Comparison of ENCODE assay signal across 22 cellular contexts in the genomic region with DNA sequence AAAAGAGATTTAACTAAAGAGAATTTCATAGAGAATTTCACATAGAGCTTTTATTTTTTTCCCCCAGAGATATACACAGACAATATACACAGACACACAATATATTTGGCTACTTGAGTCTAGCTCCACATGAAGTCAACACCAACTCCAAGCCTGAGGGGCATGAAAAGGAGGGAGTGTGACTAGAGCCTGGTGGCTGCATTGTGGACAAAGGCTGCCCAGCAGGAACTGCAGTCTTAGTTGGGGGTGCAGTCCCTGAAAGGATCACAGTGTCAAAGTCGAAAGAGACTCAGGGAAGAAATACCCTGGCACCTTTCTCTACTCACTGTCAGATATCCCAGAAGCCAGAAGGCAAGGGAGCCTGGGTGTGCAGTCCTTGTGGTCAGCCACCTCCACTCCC.
DNase-seq lines count a peak whose midpoint lies in the region; ATAC-seq, FAIRE-seq and TF ChIP-seq lines count a peak whose summit lies in the region.
"Had no signal": no experiment of that assay in that cellular context is flagged by ENCODE, and none has a peak within 500 bp of the region (broad histone marks: within the 10 kb centered on the region; RNA-seq: fewer than 3 reads in every experiment).

No MANE protein-coding gene starts in this region.

- BruUV-seq in PC-3 (replicated peaks; lab: Mats Ljungman, UMichigan): no TSS peak

- H3K27ac Mint-ChIP-seq in WTC11: no peak overlapping the region
- H3K27ac Mint-ChIP-seq: CD8-positive, alpha-beta T cell; IgD-negative memory B cell had no signal

- H3K9me2 ChIP-seq in PC-3 (replicated peaks; ENCODE audit: low read length): no peaks in the 10 kb centered on the region

- H4K91ac ChIP-seq in neuronal stem cell (ENCODE audit: low read depth, low read length, poor library complexity): no peak overlapping the region

- CTCF ChIA-PET in WTC11 (lab: Charles Lee) (no interaction called here), PC-3 (lab: Charles Lee) (no interaction called here)

- intact Hi-C loops in PC-3 (cut with micrococcal nuclease): no loop called here

- in situ Hi-C loops in KBM-7 (cut with MboI; ENCODE audit: low pct_unique_long_range_greater_than_20kb, low sequenced_read_pairs): no loop called here

- H3K4me1 ChIP-seq in neuronal stem cell (ENCODE audit: control insufficient read depth in 2 of 2, insufficient read depth in 1 of 2, low read depth in 1 of 2, low read length in 2 of 2) (peaks cover 4 to 8% of the 10 kb centered on the region in 2 donors), PC-3 (ENCODE audit: insufficient read depth, low read length) (no peaks in the 10 kb centered on the region)
- H3K4me1 ChIP-seq: BLaER1, HAP-1 had no signal

- H3K27me3 Mint-ChIP-seq in WTC11 (ENCODE audit: low read depth): no peaks in the 10 kb centered on the region

- H3K18ac ChIP-seq in neuronal stem cell (ENCODE audit: low read length): no peak overlapping the region

- H3K79me2 ChIP-seq in PC-3 (ENCODE audit: low read length): no peaks in the 10 kb centered on the region

- FAIRE-seq in GM19239 (lab: Jason Lieb, UNC): no peak
- FAIRE-seq: G401.6, GM12891, H1, HepG2 had no signal

- H2AFZ ChIP-seq in neuronal stem cell (ENCODE audit: low read length) (no peak overlapping the region), PC-3 (ENCODE audit: low read length) (no peak overlapping the region)

- ATAC-seq in WTC11 (peak; percentile 67), PC-3 (no peak)
- ATAC-seq: CD8-positive, alpha-beta T cell; HepG2 had no signal

- DNase-seq in ELF-1 (ENCODE audit: low read depth, low spot score) (peak; percentile 23), KBM-7 (peak; percentile 37), WTC11 (ENCODE audit: low spot score) (no peak), neuronal stem cell (ENCODE audit: low spot score) (no peak), GM19239 (ENCODE audit: insufficient read length, low spot score) (no peak), PC-3 (no peak)
- DNase-seq in NK-92 treated with Interleukin-12 subunit alpha and Interleukin-12 subunit beta, amount 100 ng/mL, for 24 hours (lab: John Stamatoyannopoulos, UW): no peak
- DNase-seq: 8988T; CD8-positive, alpha-beta T cell; COR-L47; DMS 273 treated with DMSO at 0.1 percent for 48 hours; DMS53; DND-41; EL had no signal

- no CpG with 5 or more reads among the region's 1 CpG for WGBS in neuronal stem cell (ENCODE audit: extremely low coverage in 2 of 2, insufficient read length in 2 of 2, insufficient replicate concordance in 1 of 2), 2 donors

- H3K9me3 ChIP-seq in neuronal stem cell (replicated peaks in 1 of 2; ENCODE audit: control insufficient read depth in 2 of 2, insufficient read depth in 1 of 2, low read depth in 1 of 2, low read length in 2 of 2) (peaks cover 2 to 5% of the 10 kb centered on the region in 2 donors), PC-3 (ENCODE audit: low read length) (no peaks in the 10 kb centered on the region)
- H3K9me3 ChIP-seq: HAP-1 had no signal

- no peak overlapping the region for H3K4me3 ChIP-seq in neuronal stem cell (ENCODE audit: low read length in 2 of 2)
- no peak overlapping the region for H3K4me3 ChIP-seq in PC-3 (ENCODE audit: low read length)
- H3K4me3 ChIP-seq: BLaER1, HAP-1 had no signal

- no peak overlapping the region for H2BK12ac ChIP-seq in neuronal stem cell (ENCODE audit: low read length)

- no peak overlapping the region for H3K23ac ChIP-seq in neuronal stem cell (ENCODE audit: low read depth, low read length, poor library complexity)

- no peaks in the 10 kb centered on the region for H3F3A ChIP-seq in PC-3 (ENCODE audit: low read length, unreplicated experiment)

- H3K9ac ChIP-seq in neuronal stem cell (ENCODE audit: low read depth, low read length, poor library complexity) (no peak overlapping the region), PC-3 (ENCODE audit: low read length) (no peak overlapping the region)
- H3K9ac ChIP-seq: BLaER1 had no signal

- H3K27me3 ChIP-seq in neuronal stem cell (ENCODE audit: control insufficient read depth in 3 of 3, insufficient read depth in 3 of 3, low read depth in 1 of 3, low read length in 3 of 3) (no peaks in the 10 kb centered on the region), PC-3 (ENCODE audit: low read length) (no peaks in the 10 kb centered on the region)
- H3K27me3 ChIP-seq: BLaER1 had no signal

- H3K27ac ChIP-seq in neuronal stem cell (replicated peaks; ENCODE audit: low read length) (no peak overlapping the region), PC-3 (ENCODE audit: low read length) (no peak overlapping the region)
- H3K27ac ChIP-seq: BLaER1 had no signal

- H3K36me3 Mint-ChIP-seq in WTC11: peaks cover 9% of the 10 kb centered on the region
- H3K36me3 Mint-ChIP-seq: CD14-positive monocyte; CD8-positive, alpha-beta T cell; IgD-negative memory B cell had no signal

- H3K36me3 ChIP-seq in neuronal stem cell (replicated peaks in 1 of 2; ENCODE audit: control insufficient read depth in 2 of 2, insufficient read depth in 2 of 2, low read length in 2 of 2) (no peaks in the 10 kb centered on the region), PC-3 (ENCODE audit: low read depth, low read length) (no peaks in the 10 kb centered on the region)
- H3K36me3 ChIP-seq: BLaER1, HAP-1 had no signal

- H3K4me2 ChIP-seq in neuronal stem cell (ENCODE audit: insufficient read depth, low read length, poor library complexity, severe bottlenecking): no peak overlapping the region
- no peak overlapping the region for H3K4me2 ChIP-seq in PC-3 (ENCODE audit: low read length)
- H3K4me2 ChIP-seq: BLaER1 had no signal

- no peak overlapping the region for H3K4me3 Mint-ChIP-seq in WTC11
- H3K4me3 Mint-ChIP-seq: CD14-positive monocyte; CD8-positive, alpha-beta T cell; IgD-negative memory B cell had no signal

- no peak overlapping the region for H3K4ac ChIP-seq in neuronal stem cell (ENCODE audit: low read length)

- H2AK5ac ChIP-seq in neuronal stem cell (ENCODE audit: low read depth, low read length): peak overlapping the region; percentile 49

- H4K20me1 ChIP-seq in PC-3 (ENCODE audit: low read length): no peaks in the 10 kb centered on the region
- H4K20me1 ChIP-seq: BLaER1 had no signal

- TF ChIP-seq CTCF in WTC11 (IDR thresholded peaks at IDR 0.05): no peak
- no peak for TF ChIP-seq CTCF in PC-3 (conservative IDR thresholded peaks at IDR 0.05; ENCODE audit: low read depth, low read length)

- POLR2A ChIA-PET in WTC11 (lab: Charles Lee): interaction anchor here (0.7 kb wide), 1 partner anchor 10 kb away, joined by 3 read pairs; no protein-coding TSS in a partner anchor
- POLR2A ChIA-PET in PC-3 (lab: Charles Lee; ENCODE audit: unreplicated experiment): no interaction called here

- no peaks in the 10 kb centered on the region for H3K79me1 ChIP-seq in neuronal stem cell (ENCODE audit: low read depth, low read length)

- no peak overlapping the region for H2BK15ac ChIP-seq in neuronal stem cell (ENCODE audit: low read length)

- peaks cover 23% of the 10 kb centered on the region for H3K4me1 Mint-ChIP-seq in WTC11
- H3K4me1 Mint-ChIP-seq: CD14-positive monocyte, IgD-negative memory B cell had no signal

- H2BK5ac ChIP-seq in neuronal stem cell (ENCODE audit: low read length): no peak overlapping the region

- no peak overlapping the region for H4K8ac ChIP-seq in neuronal stem cell (ENCODE audit: low read depth, low read length)

- H2BK120ac ChIP-seq in neuronal stem cell (ENCODE audit: low read depth, low read length): no peak overlapping the region

- no peak overlapping the region for H3K14ac ChIP-seq in neuronal stem cell (ENCODE audit: low read length)

- H3K9me3 Mint-ChIP-seq in WTC11: peaks cover 23% of the 10 kb centered on the region

TF ChIP-seq in WTC11, 78 proteins besides CTCF, POLR2A, EP300 and RAD21 (continues in another document):
- TF ChIP-seq, protein P1, sequence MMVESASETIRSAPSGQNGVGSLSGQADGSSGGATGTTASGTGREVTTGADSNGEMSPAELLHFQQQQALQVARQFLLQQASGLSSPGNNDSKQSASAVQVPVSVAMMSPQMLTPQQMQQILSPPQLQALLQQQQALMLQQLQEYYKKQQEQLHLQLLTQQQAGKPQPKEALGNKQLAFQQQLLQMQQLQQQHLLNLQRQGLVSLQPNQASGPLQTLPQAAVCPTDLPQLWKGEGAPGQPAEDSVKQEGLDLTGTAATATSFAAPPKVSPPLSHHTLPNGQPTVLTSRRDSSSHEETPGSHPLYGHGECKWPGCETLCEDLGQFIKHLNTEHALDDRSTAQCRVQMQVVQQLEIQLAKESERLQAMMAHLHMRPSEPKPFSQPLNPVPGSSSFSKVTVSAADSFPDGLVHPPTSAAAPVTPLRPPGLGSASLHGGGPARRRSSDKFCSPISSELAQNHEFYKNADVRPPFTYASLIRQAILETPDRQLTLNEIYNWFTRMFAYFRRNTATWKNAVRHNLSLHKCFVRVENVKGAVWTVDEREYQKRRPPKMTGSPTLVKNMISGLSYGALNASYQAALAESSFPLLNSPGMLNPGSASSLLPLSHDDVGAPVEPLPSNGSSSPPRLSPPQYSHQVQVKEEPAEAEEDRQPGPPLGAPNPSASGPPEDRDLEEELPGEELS (CRISPR knock-in tag; IDR thresholded peaks at IDR 0.05): no peak
- no peak for TF ChIP-seq NR1H2 (CRISPR knock-in tag; IDR thresholded peaks at IDR 0.05)
- no peak for TF ChIP-seq ETV6 (CRISPR knock-in tag; IDR thresholded peaks at IDR 0.05)
- TF ChIP-seq, protein P2, sequence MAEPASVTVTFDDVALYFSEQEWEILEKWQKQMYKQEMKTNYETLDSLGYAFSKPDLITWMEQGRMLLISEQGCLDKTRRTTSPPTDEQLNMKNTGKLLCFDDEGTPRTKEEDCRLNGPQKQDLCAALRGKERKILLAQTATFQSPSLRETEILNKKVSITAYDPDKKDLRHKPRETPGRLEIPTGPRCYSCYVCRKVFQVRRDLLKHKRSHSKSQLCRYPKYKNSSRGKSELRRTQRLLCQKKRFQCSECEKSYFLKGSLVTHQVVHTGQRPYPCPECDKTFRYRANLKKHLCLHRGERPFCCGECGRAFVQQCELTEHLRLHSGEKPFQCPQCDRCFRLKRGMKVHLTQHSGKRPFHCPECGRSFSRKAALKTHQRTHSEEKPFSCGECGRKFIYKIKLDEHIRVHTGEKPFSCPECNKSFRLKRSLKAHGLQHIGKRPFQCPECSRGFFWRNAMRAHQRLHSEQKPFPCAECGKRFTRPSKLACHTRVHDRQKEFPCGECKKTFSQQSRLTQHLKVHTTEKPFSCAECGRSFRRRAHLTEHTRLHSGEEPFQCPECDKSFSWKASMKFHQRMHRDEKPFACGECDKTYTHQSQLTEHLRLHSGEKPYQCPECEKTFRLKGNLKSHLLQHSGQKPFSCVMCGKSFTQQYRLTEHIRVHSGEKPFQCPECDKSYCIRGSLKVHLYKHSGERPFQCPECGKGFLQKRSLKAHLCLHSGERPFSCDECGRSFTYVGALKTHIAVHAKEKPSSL (CRISPR knock-in tag; conservative IDR thresholded peaks at IDR 0.05): no peak
- TF ChIP-seq ZNF263 (CRISPR knock-in tag; IDR thresholded peaks at IDR 0.05; ENCODE audit: low read depth): no peak

Comparison
In these comparisons a context has a peak if more than half of its experiments do, and no peak if none do; other contexts are left out.
1. DNase-seq: peak in ELF-1 (single experiment) and KBM-7 (single experiment); none in WTC11 (single experiment), neuronal stem cell (single experiment), NK-92 treated with Interleukin-12 subunit alpha and Interleukin-12 subunit beta, amount 100 ng/mL, for 24 hours (single experiment), GM19239 (single experiment) and PC-3 (single experiment).